20 cellular contexts compared by ENCODE assay signal in the genomic region with DNA sequence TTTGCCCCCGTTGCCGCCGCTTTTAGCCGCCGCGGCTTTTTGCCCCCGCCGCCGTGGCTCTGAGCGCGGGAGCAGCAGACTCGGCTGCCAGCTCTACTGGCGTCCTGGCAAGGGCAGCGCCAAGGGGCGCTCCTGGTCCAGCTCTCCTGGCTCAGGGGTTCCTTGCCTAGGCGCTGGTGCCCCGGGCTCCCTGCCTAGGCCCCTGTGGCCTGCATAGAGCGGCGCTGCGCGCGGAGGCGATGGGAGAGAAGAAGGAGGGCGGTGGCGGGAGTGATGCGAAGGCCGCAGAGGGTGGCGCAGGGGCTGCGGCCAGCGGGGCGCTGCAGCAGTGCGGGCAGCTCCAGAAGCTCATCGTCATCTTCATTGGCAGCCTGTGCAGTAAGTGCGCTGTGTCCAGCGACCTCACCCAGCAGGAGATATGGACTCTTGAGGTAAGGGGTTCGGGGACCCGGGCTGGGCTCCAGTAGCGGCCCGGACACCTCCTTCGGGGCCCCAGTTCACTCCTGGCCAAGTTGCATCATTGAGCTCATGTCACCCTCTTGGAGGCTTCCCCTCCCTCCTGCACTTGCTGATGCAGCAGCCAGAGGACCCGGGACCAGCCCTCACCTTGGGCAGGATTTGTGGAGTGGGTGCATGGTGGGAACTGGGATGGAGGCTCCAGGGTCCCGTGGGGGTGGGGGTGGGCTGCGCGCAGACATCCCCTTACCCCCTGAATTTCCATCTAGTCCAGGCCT.
DNase-seq lines count a peak whose midpoint lies in the region; ATAC-seq and TF ChIP-seq lines count a peak whose summit lies in the region.
"Had no signal": no experiment of that assay in that cellular context is flagged by ENCODE, and none has a peak within 500 bp of the region (broad histone marks: within the 10 kb centered on the region; RNA-seq: fewer than 3 reads in every experiment).

No MANE protein-coding gene starts in this region.

- no peaks in the 10 kb centered on the region for H3K9me3 ChIP-seq in BE2C
- H3K9me3 ChIP-seq in RWPE2 (ENCODE audit: severe bottlenecking): no peaks in the 10 kb centered on the region
- no peaks in the 10 kb centered on the region for H3K9me3 ChIP-seq in osteoblast (ENCODE audit: low read depth, low read length)
- H3K9me3 ChIP-seq in smooth muscle cell (replicated peaks; ENCODE audit: low read depth): peaks cover 13% of the 10 kb centered on the region
- H3K9me3 ChIP-seq: HAP-1 had no signal

- H3K9me3 Mint-ChIP-seq in activated naive CD4-positive, alpha-beta T cell treated with anti-CD3 and anti-CD28 coated beads, Interleukin-2, amount 10 ng/mL, durations not matched to agents 7 days and 5 days: peaks cover 6% of the 10 kb centered on the region
- H3K9me3 Mint-ChIP-seq in activated naive CD4-positive, alpha-beta T cell treated with anti-CD3 and anti-CD28 coated beads, Interleukin-2, amount 50 U/mL, for 72 hours: peaks cover 0 to 8% of the 10 kb centered on the region in 2 donors

- no peaks in the 10 kb centered on the region for H3K36me3 ChIP-seq in BE2C
- no peaks in the 10 kb centered on the region for H3K36me3 ChIP-seq in RWPE2 (ENCODE audit: low read depth)
- no peaks in the 10 kb centered on the region for H3K36me3 ChIP-seq in osteoblast (ENCODE audit: insufficient read depth, low read length)
- H3K36me3 ChIP-seq in smooth muscle cell (ENCODE audit: low read depth): peaks cover 4% of the 10 kb centered on the region
- H3K36me3 ChIP-seq: BLaER1, HAP-1 had no signal

- H3K4me1 ChIP-seq in BE2C: no peaks in the 10 kb centered on the region
- H3K4me1 ChIP-seq in RWPE2 (ENCODE audit: insufficient read depth, poor library complexity, severe bottlenecking): no peaks in the 10 kb centered on the region
- H3K4me1 ChIP-seq in osteoblast (ENCODE audit: insufficient read depth, low read length): no peaks in the 10 kb centered on the region
- H3K4me1 ChIP-seq in smooth muscle cell (ENCODE audit: low read depth): no peaks in the 10 kb centered on the region
- H3K4me1 ChIP-seq: BLaER1, HAP-1 had no signal

- no peak overlapping the region for H3K27ac Mint-ChIP-seq in activated naive CD4-positive, alpha-beta T cell treated with anti-CD3 and anti-CD28 coated beads, Interleukin-2, amount 10 ng/mL, durations not matched to agents 7 days and 5 days
- H3K27ac Mint-ChIP-seq in activated naive CD4-positive, alpha-beta T cell treated with anti-CD3 and anti-CD28 coated beads, Interleukin-2, amount 50 U/mL, for 72 hours: no peak overlapping the region
- H3K27ac Mint-ChIP-seq: CD8-positive, alpha-beta T cell had no signal

- H4K20me1 ChIP-seq in osteoblast (ENCODE audit: insufficient read depth, low read length) (no peaks in the 10 kb centered on the region), smooth muscle cell (ENCODE audit: low read depth) (no peaks in the 10 kb centered on the region)
- H4K20me1 ChIP-seq: BLaER1 had no signal

- H2AFZ ChIP-seq in osteoblast (ENCODE audit: low read length): no peak overlapping the region
- H2AFZ ChIP-seq in smooth muscle cell (ENCODE audit: low read depth): no peak overlapping the region

- TF ChIP-seq CTCF in BE2C (IDR thresholded peaks at IDR 0.05; ENCODE audit: low read depth, low read length) (no peak), RWPE2 (IDR thresholded peaks at IDR 0.05; ENCODE audit: poor library complexity, severe bottlenecking) (no peak), osteoblast (IDR thresholded peaks at IDR 0.05; ENCODE audit: extremely low read depth, low read depth, low read length) (no peak), smooth muscle cell (IDR thresholded peaks at IDR 0.05; ENCODE audit: borderline replicate concordance, insufficient read depth, poor library complexity, severe bottlenecking) (no peak)

- H3K4me3 ChIP-seq in BE2C (ENCODE audit: low read depth, low read length): no peak overlapping the region
- H3K4me3 ChIP-seq in RWPE2 (ENCODE audit: severe bottlenecking): no peak overlapping the region
- H3K4me3 ChIP-seq in osteoblast (ENCODE audit: insufficient read depth, low read length): no peak overlapping the region
- no peak overlapping the region for H3K4me3 ChIP-seq in smooth muscle cell
- H3K4me3 ChIP-seq: BLaER1, HAP-1 had no signal

- no peaks in the 10 kb centered on the region for H3K4me1 Mint-ChIP-seq in activated naive CD4-positive, alpha-beta T cell treated with anti-CD3 and anti-CD28 coated beads, Interleukin-2, amount 10 ng/mL, durations not matched to agents 7 days and 5 days

- no peaks in the 10 kb centered on the region for H3K27me3 Mint-ChIP-seq in activated naive CD4-positive, alpha-beta T cell treated with anti-CD3 and anti-CD28 coated beads, Interleukin-2, amount 10 ng/mL, durations not matched to agents 7 days and 5 days

- H3K4me2 ChIP-seq in osteoblast (ENCODE audit: insufficient read depth, low read length) (no peak overlapping the region), smooth muscle cell (no peak overlapping the region)
- H3K4me2 ChIP-seq: BLaER1 had no signal

- H3K27ac ChIP-seq in RWPE2 (ENCODE audit: poor library complexity, severe bottlenecking) (no peak overlapping the region), osteoblast (ENCODE audit: low read depth, low read length) (no peak overlapping the region), smooth muscle cell (ENCODE audit: low read depth) (no peak overlapping the region)
- H3K27ac ChIP-seq: BLaER1, HL-60 had no signal

- CTCF ChIA-PET in activated naive CD4-positive, alpha-beta T cell treated with anti-CD3 and anti-CD28 coated beads, Interleukin-2, amount 10 ng/mL, durations not matched to agents 7 days and 5 days (lab: Charles Lee): no interaction called here

- no peaks in the 10 kb centered on the region for H3K36me3 Mint-ChIP-seq in activated naive CD4-positive, alpha-beta T cell treated with anti-CD3 and anti-CD28 coated beads, Interleukin-2, amount 10 ng/mL, durations not matched to agents 7 days and 5 days
- no peaks in the 10 kb centered on the region for H3K36me3 Mint-ChIP-seq in activated naive CD4-positive, alpha-beta T cell treated with anti-CD3 and anti-CD28 coated beads, Interleukin-2, amount 50 U/mL, for 72 hours
- H3K36me3 Mint-ChIP-seq: CD8-positive, alpha-beta T cell had no signal

- no peak for ATAC-seq in activated naive CD4-positive, alpha-beta T cell treated with anti-CD3 and anti-CD28 coated beads, Interleukin-2, amount 50 U/mL, for 72 hours
- no peak for ATAC-seq in RWPE2 (ENCODE audit: low read depth)
- ATAC-seq in activated CD4-positive, CD25-positive, alpha-beta regulatory T cell treated with anti-CD3 and anti-CD28 coated beads, Interleukin-2, amount 50 U/mL, for 24 hours: no peak
- ATAC-seq: CD8-positive, alpha-beta T cell had no signal

- 92% methylated on average over 41 of the region's 44 CpGs for WGBS in smooth muscle cell (ENCODE audit: low lambda C conversion rate)

- H3K27me3 ChIP-seq in BE2C: no peaks in the 10 kb centered on the region
- H3K27me3 ChIP-seq in RWPE2 (ENCODE audit: insufficient read depth, poor library complexity, severe bottlenecking): no peaks in the 10 kb centered on the region
- H3K27me3 ChIP-seq in osteoblast (ENCODE audit: insufficient read depth, low read length): no peaks in the 10 kb centered on the region
- no peaks in the 10 kb centered on the region for H3K27me3 ChIP-seq in smooth muscle cell (ENCODE audit: low read depth)
- H3K27me3 ChIP-seq: BLaER1 had no signal

- no peak overlapping the region for H3K4me3 Mint-ChIP-seq in activated naive CD4-positive, alpha-beta T cell treated with anti-CD3 and anti-CD28 coated beads, Interleukin-2, amount 10 ng/mL, durations not matched to agents 7 days and 5 days
- H3K4me3 Mint-ChIP-seq: CD8-positive, alpha-beta T cell had no signal

- H3K79me2 ChIP-seq in osteoblast (ENCODE audit: insufficient read depth, low read length) (no peaks in the 10 kb centered on the region), smooth muscle cell (ENCODE audit: low read depth) (no peaks in the 10 kb centered on the region)

- no peak overlapping the region for H3K9ac ChIP-seq in smooth muscle cell (ENCODE audit: low read depth)
- H3K9ac ChIP-seq: BLaER1 had no signal

- DNase-seq in activated naive CD4-positive, alpha-beta T cell treated with anti-CD3 and anti-CD28 coated beads, Interleukin-2, amount 10 ng/mL, durations not matched to agents 7 days and 5 days: peak; percentile 11
- no peak for DNase-seq in activated naive CD4-positive, alpha-beta T cell treated with anti-CD3 and anti-CD28 coated beads, Interleukin-2, amount 50 U/mL, for 72 hours (ENCODE audit: low spot score in 2 of 2)
- peak; percentile 4 for DNase-seq in BE2C
- peak; percentile 61 for DNase-seq in RWPE2 (ENCODE audit: low spot score)
- DNase-seq in osteoblast (ENCODE audit: insufficient read length, low spot score, missing footprints): peak; percentile 27
- DNase-seq in DMS114 treated with DMSO at 0.1 percent for 48 hours (lab: John Stamatoyannopoulos, UW; ENCODE audit: unreplicated experiment): no peak
- no peak for DNase-seq in smooth muscle cell (lab: John Stamatoyannopoulos, UW; ENCODE audit: unreplicated experiment)
- DNase-seq: Calu3, DMS79, IMR-90, NCI-H1417 treated with DMSO at 0.1 percent for 48 hours, NCI-H187 treated with DMSO at 0.1 percent for 48 hours, NCI-H2227 treated with DMSO at 0.1 percent for 48 hours, NCI-H510A treated with DMSO at 0.1 percent for 48 hours, NCI-H82 had no signal

- no peaks in the 10 kb centered on the region for H3F3A ChIP-seq in smooth muscle cell (ENCODE audit: low read depth)

Comparison
In these comparisons a context has a peak if more than half of its experiments do, and no peak if none do; other contexts are left out.
1. DNase-seq: peak in activated naive CD4-positive, alpha-beta T cell treated with anti-CD3 and anti-CD28 coated beads, Interleukin-2, amount 10 ng/mL, durations not matched to agents 7 days and 5 days (single experiment), BE2C (single experiment), RWPE2 (single experiment) and osteoblast (single experiment); none in activated naive CD4-positive, alpha-beta T cell treated with anti-CD3 and anti-CD28 coated beads, Interleukin-2, amount 50 U/mL, for 72 hours (0 of 2), DMS114 treated with DMSO at 0.1 percent for 48 hours (single experiment) and smooth muscle cell (single experiment).